In the genomic region with DNA sequence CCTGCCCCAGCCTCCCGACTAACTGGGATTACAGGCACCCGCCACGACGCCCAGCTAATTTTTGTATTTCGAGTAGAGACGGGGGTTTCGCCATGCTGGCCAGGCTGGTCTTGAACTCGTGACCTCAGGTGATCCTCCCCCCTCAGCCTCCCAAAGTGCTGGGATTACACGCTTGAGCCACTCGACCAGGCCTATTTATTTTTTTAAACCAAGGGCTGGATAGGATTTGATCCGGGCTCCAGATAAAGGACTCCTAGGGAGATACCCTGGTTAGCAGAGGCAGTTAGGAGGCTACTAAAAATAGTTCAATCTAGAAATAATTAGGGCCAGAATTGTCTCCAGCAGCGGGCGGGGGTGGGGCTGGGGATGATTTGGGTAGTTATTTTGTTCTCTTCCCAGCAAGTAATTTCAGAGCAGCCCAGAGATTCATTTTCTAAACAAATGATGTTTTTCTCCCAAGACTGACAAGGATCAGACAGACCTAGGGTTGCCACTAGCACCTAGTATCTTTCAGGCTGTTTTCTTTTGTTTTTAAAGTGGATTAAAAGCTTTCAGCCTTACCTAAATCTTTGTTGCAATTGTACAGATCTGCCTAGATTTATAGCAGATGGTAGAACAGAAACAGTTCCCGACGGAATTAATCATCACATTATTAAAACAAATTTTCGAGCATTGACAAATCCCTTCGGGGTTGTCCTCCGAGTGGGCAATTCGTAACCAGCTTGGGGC, we compare ENCODE assay signal across 1 cellular context.
TF ChIP-seq lines count a peak whose summit lies in the region.

No MANE protein-coding gene starts in this region.

TF ChIP-seq in GM23338, 12 proteins besides CTCF, POLR2A, EP300 and RAD21 (continued from another document):
- TF ChIP-seq, protein P1, sequence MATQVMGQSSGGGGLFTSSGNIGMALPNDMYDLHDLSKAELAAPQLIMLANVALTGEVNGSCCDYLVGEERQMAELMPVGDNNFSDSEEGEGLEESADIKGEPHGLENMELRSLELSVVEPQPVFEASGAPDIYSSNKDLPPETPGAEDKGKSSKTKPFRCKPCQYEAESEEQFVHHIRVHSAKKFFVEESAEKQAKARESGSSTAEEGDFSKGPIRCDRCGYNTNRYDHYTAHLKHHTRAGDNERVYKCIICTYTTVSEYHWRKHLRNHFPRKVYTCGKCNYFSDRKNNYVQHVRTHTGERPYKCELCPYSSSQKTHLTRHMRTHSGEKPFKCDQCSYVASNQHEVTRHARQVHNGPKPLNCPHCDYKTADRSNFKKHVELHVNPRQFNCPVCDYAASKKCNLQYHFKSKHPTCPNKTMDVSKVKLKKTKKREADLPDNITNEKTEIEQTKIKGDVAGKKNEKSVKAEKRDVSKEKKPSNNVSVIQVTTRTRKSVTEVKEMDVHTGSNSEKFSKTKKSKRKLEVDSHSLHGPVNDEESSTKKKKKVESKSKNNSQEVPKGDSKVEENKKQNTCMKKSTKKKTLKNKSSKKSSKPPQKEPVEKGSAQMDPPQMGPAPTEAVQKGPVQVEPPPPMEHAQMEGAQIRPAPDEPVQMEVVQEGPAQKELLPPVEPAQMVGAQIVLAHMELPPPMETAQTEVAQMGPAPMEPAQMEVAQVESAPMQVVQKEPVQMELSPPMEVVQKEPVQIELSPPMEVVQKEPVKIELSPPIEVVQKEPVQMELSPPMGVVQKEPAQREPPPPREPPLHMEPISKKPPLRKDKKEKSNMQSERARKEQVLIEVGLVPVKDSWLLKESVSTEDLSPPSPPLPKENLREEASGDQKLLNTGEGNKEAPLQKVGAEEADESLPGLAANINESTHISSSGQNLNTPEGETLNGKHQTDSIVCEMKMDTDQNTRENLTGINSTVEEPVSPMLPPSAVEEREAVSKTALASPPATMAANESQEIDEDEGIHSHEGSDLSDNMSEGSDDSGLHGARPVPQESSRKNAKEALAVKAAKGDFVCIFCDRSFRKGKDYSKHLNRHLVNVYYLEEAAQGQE (IDR thresholded peaks at IDR 0.05; ENCODE audit: unreplicated experiment): no peak
- TF ChIP-seq, protein P2, sequence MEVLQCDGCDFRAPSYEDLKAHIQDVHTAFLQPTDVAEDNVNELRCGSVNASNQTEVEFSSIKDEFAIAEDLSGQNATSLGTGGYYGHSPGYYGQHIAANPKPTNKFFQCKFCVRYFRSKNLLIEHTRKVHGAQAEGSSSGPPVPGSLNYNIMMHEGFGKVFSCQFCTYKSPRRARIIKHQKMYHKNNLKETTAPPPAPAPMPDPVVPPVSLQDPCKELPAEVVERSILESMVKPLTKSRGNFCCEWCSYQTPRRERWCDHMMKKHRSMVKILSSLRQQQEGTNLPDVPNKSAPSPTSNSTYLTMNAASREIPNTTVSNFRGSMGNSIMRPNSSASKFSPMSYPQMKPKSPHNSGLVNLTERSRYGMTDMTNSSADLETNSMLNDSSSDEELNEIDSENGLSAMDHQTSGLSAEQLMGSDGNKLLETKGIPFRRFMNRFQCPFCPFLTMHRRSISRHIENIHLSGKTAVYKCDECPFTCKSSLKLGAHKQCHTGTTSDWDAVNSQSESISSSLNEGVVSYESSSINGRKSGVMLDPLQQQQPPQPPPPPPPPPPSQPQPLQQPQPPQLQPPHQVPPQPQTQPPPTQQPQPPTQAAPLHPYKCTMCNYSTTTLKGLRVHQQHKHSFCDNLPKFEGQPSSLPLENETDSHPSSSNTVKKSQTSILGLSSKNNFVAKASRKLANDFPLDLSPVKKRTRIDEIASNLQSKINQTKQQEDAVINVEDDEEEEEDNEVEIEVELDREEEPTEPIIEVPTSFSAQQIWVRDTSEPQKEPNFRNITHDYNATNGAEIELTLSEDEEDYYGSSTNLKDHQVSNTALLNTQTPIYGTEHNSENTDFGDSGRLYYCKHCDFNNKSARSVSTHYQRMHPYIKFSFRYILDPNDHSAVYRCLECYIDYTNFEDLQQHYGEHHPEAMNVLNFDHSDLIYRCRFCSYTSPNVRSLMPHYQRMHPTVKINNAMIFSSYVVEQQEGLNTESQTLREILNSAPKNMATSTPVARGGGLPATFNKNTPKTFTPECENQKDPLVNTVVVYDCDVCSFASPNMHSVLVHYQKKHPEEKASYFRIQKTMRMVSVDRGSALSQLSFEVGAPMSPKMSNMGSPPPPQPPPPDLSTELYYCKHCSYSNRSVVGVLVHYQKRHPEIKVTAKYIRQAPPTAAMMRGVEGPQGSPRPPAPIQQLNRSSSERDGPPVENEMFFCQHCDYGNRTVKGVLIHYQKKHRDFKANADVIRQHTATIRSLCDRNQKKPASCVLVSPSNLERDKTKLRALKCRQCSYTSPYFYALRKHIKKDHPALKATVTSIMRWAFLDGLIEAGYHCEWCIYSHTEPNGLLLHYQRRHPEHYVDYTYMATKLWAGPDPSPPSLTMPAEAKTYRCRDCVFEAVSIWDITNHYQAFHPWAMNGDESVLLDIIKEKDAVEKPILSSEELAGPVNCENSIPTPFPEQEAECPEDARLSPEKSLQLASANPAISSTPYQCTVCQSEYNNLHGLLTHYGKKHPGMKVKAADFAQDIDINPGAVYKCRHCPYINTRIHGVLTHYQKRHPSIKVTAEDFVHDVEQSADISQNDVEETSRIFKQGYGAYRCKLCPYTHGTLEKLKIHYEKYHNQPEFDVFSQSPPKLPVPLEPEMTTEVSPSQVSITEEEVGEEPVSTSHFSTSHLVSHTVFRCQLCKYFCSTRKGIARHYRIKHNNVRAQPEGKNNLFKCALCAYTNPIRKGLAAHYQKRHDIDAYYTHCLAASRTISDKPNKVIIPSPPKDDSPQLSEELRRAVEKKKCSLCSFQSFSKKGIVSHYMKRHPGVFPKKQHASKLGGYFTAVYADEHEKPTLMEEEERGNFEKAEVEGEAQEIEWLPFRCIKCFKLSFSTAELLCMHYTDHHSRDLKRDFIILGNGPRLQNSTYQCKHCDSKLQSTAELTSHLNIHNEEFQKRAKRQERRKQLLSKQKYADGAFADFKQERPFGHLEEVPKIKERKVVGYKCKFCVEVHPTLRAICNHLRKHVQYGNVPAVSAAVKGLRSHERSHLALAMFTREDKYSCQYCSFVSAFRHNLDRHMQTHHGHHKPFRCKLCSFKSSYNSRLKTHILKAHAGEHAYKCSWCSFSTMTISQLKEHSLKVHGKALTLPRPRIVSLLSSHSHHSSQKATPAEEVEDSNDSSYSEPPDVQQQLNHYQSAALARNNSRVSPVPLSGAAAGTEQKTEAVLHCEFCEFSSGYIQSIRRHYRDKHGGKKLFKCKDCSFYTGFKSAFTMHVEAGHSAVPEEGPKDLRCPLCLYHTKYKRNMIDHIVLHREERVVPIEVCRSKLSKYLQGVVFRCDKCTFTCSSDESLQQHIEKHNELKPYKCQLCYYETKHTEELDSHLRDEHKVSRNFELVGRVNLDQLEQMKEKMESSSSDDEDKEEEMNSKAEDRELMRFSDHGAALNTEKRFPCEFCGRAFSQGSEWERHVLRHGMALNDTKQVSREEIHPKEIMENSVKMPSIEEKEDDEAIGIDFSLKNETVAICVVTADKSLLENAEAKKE (CRISPR knock-in tag; IDR thresholded peaks at IDR 0.05): no peak
